In genomic region chr4:85715996-85716737, GRCh38 we compare ENCODE assay signal across 28 cellular contexts.
A peak's percentile ranks its signal among the peaks of the same experiment; 100 is the strongest.
DNase-seq lines count a peak whose midpoint lies in the region; ATAC-seq and TF ChIP-seq lines count a peak whose summit lies in the region.
"Had no signal": no experiment of that assay in that cellular context is flagged by ENCODE, and none has a peak within 500 bp of the region (broad histone marks: within the 10 kb centered on the region; RNA-seq: fewer than 3 reads in every experiment).

No MANE protein-coding gene starts in this region.

- H3K4me3 Mint-ChIP-seq in activated B cell treated with CpG ODN at 0.5 μM for 24 hours, result no peak overlapping the region
- H3K4me3 Mint-ChIP-seq in naive thymus-derived CD8-positive, alpha-beta T cell, result no peak overlapping the region
- H3K4me3 Mint-ChIP-seq: activated naive CD4-positive, alpha-beta T cell treated with anti-CD3 and anti-CD28 coated beads for 36 hours; activated T-cell treated with anti-CD3 and anti-CD28 coated beads, Interleukin-2, amount 50 U/mL, for 72 hours; brain; CD4-positive, alpha-beta memory T cell; nephron progenitor cell; T-helper 1 cell treated with Interleukin-12 subunit alpha and Interleukin-12 subunit beta and Interleukin-4 antibody, amounts not matched to agents 30 μg/mL and 1 μg/mL, for 36 hours had no signal

- DNase-seq in EH (ENCODE audit: low read depth), result peak; percentile 69
- no peak for DNase-seq in activated B cell treated with CpG ODN at 0.5 μM for 24 hours
- peak; percentile 86 for DNase-seq in fibroblast of the aortic adventitia (ENCODE audit: low read depth)
- DNase-seq in retinal pigment epithelial cell (ENCODE audit: low read depth), result peak; percentile 46
- no peak for DNase-seq in cerebellum (ENCODE audit: low spot score)
- no peak for DNase-seq in DMS153 (lab: John Stamatoyannopoulos, UW)
- no peak for DNase-seq in omental fat pad (ENCODE audit: low spot score)
- no peak for DNase-seq in naive thymus-derived CD8-positive, alpha-beta T cell
- DNase-seq: activated CD4-positive, alpha-beta T cell treated with anti-CD3 and anti-CD28 coated beads, Interleukin-2, amount 50 U/mL, for 48 hours; activated naive CD4-positive, alpha-beta T cell treated with anti-CD3 and anti-CD28 coated beads for 36 hours; activated T-cell treated with anti-CD3 and anti-CD28 coated beads, Interleukin-2, amount 50 U/mL, for 72 hours; CD4-positive, alpha-beta memory T cell; esophagus squamous epithelium; glutamatergic neuron; lower lobe of right lung; NCI-H1048; NCI-H2107; NCI-H446 treated with DMSO at 0.1 percent for 48 hours; NCI-H774; nephron progenitor cell; pancreas; retina; RPMI8226; stimulated activated naive CD4-positive, alpha-beta T cell treated with Interleukin-2 at 50 U/mL for 16 hours had no signal

- H3K27me3 Mint-ChIP-seq in activated B cell treated with CpG ODN at 0.5 μM for 24 hours, result no peaks in the 10 kb centered on the region
- H3K27me3 Mint-ChIP-seq in naive thymus-derived CD8-positive, alpha-beta T cell, result no peaks in the 10 kb centered on the region
- H3K27me3 Mint-ChIP-seq: brain; CD4-positive, alpha-beta memory T cell had no signal

- H3K27ac Mint-ChIP-seq in activated B cell treated with CpG ODN at 0.5 μM for 24 hours, result peak overlapping the region; percentile 30
- H3K27ac Mint-ChIP-seq in naive thymus-derived CD8-positive, alpha-beta T cell, result no peak overlapping the region
- H3K27ac Mint-ChIP-seq: activated naive CD4-positive, alpha-beta T cell treated with anti-CD3 and anti-CD28 coated beads for 36 hours; activated T-cell treated with anti-CD3 and anti-CD28 coated beads, Interleukin-2, amount 50 U/mL, for 72 hours; CD4-positive, alpha-beta memory T cell; nephron progenitor cell; T-helper 1 cell treated with Interleukin-12 subunit alpha and Interleukin-12 subunit beta and Interleukin-4 antibody, amounts not matched to agents 30 μg/mL and 1 μg/mL, for 36 hours had no signal

- no peaks in the 10 kb centered on the region for H3K9me3 Mint-ChIP-seq in activated B cell treated with CpG ODN at 0.5 μM for 24 hours
- H3K9me3 Mint-ChIP-seq in naive thymus-derived CD8-positive, alpha-beta T cell, result peaks cover 0 to 4% (median 0%) of the 10 kb centered on the region in 9 donors
- H3K9me3 Mint-ChIP-seq: activated naive CD4-positive, alpha-beta T cell treated with anti-CD3 and anti-CD28 coated beads for 36 hours; nephron progenitor cell; T-helper 1 cell treated with Interleukin-12 subunit alpha and Interleukin-12 subunit beta and Interleukin-4 antibody, amounts not matched to agents 30 μg/mL and 1 μg/mL, for 36 hours had no signal

- CTCF ChIA-PET in activated B cell treated with CpG ODN at 0.5 μM for 24 hours (lab: Charles Lee), result interaction anchor here (1.5 kb wide), 1 partner anchor 31 kb away, joined by 4 read pairs; no protein-coding TSS in a partner anchor

- intact Hi-C loops in activated B cell treated with CpG ODN at 0.5 μM for 24 hours (cut with micrococcal nuclease), result no loop called here

- H3K4me3 ChIP-seq in fibroblast of the aortic adventitia (ENCODE audit: low read depth, low read length) (no peak overlapping the region), retinal pigment epithelial cell (ENCODE audit: low read length) (no peak overlapping the region)
- H3K4me3 ChIP-seq: A549, esophagus squamous epithelium, lower lobe of right lung, pancreas, smooth muscle cell had no signal

- POLR2A ChIA-PET in activated B cell treated with CpG ODN at 0.5 μM for 24 hours (lab: Charles Lee), result interaction anchor here (0.6 to 0.9 kb wide), 2 partner anchors 9 to 1356 kb away, joined by 3 to 5 read pairs; no protein-coding TSS in a partner anchor
- POLR2A ChIA-PET in naive thymus-derived CD8-positive, alpha-beta T cell (lab: Charles Lee), result no interaction called here

- peaks cover 13% of the 10 kb centered on the region for H3K36me3 Mint-ChIP-seq in activated B cell treated with CpG ODN at 0.5 μM for 24 hours (ENCODE audit: low read depth)
- no peaks in the 10 kb centered on the region for H3K36me3 Mint-ChIP-seq in naive thymus-derived CD8-positive, alpha-beta T cell
- H3K36me3 Mint-ChIP-seq: brain; CD4-positive, alpha-beta memory T cell had no signal

- TF ChIP-seq CTCF in activated B cell treated with CpG ODN at 0.5 μM for 24 hours (IDR thresholded peaks at IDR 0.05) (no peak), fibroblast of the aortic adventitia (IDR thresholded peaks at IDR 0.05; ENCODE audit: insufficient read depth, low read length) (no peak), retinal pigment epithelial cell (conservative IDR thresholded peaks at IDR 0.05; ENCODE audit: low read depth, low read length) (no peak), omental fat pad (IDR thresholded peaks at IDR 0.05) (no peak)

- peaks cover 55% of the 10 kb centered on the region for H3K4me1 Mint-ChIP-seq in activated B cell treated with CpG ODN at 0.5 μM for 24 hours
- peaks cover 0 to 4% (median 0%) of the 10 kb centered on the region in 4 donors for H3K4me1 Mint-ChIP-seq in naive thymus-derived CD8-positive, alpha-beta T cell
- H3K4me1 Mint-ChIP-seq: CD4-positive, alpha-beta memory T cell; nephron progenitor cell had no signal

- no peak for ATAC-seq in activated B cell treated with CpG ODN at 0.5 μM for 24 hours (ENCODE audit: low read depth)
- ATAC-seq in omental fat pad (ENCODE audit: low FRiP score), result no peak
- ATAC-seq in naive thymus-derived CD8-positive, alpha-beta T cell, result no peak
- ATAC-seq: A549; activated T-cell treated with anti-CD3 and anti-CD28 coated beads, Interleukin-2, amount 50 U/mL, for 72 hours; lower lobe of right lung had no signal

Comparison
In these comparisons a context has a peak if more than half of its experiments do, and no peak if none do; other contexts are left out.
1. DNase-seq: peak in EH (single experiment), fibroblast of the aortic adventitia (single experiment) and retinal pigment epithelial cell (single experiment); none in activated B cell treated with CpG ODN at 0.5 μM for 24 hours (single experiment), cerebellum (single experiment), DMS153 (single experiment), omental fat pad (single experiment) and naive thymus-derived CD8-positive, alpha-beta T cell (0 of 10).